Comparison of ENCODE assay signal across 21 cellular contexts in genomic region chr16:83734136-83734535, GRCh38.
DNase-seq lines count a peak whose midpoint lies in the region; ATAC-seq, FAIRE-seq and TF ChIP-seq lines count a peak whose summit lies in the region.
"Had no signal": no experiment of that assay in that cellular context is flagged by ENCODE, and none has a peak within 500 bp of the region (broad histone marks: within the 10 kb centered on the region; RNA-seq: fewer than 3 reads in every experiment).

No MANE protein-coding gene starts in this region.

- H4K91ac ChIP-seq in mesenchymal stem cell (ENCODE audit: low read length), result no peak overlapping the region

- POLR2A ChIA-PET in HepG2 (lab: Yijun Ruan, JAX), result no interaction called here

- H2AFZ ChIP-seq in HepG2 (ENCODE audit: low read length) (no peak overlapping the region), mesenchymal stem cell (ENCODE audit: low read depth, low read length) (no peak overlapping the region)

- ATAC-seq in HepG2 (no peak), right lobe of liver (no peak)
- ATAC-seq: A549; CD8-positive, alpha-beta T cell; GM12878 had no signal

- TF ChIP-seq EP300 in HepG2 (IDR thresholded peaks at IDR 0.05; ENCODE audit: low read depth in 2 of 2, low read length in 2 of 2) (no peak), HepG2 (CRISPR knock-in tag; IDR thresholded peaks at IDR 0.05; ENCODE audit: borderline replicate concordance) (no peak)

- in situ Hi-C loops in HepG2 (cut with HindIII; ENCODE audit: extremely low pct_ligation_motif_present, low pct_unique_long_range_greater_than_20kb), result no loop called here

- 45% methylated on average over 5 of the region's 5 CpGs for whole genome bisulfite sequencing in HepG2 (ENCODE audit: low lambda C conversion rate)
- WGBS in right lobe of liver (ENCODE audit: insufficient coverage, low coverage, low lambda C conversion rate, missing lambda C conversion rate), result 46% methylated on average over 4 of the region's 5 CpGs
- WGBS in mesenchymal stem cell, result 43% methylated on average over 2 of the region's 5 CpGs

- H3K4me1 ChIP-seq in HepG2 (ENCODE audit: insufficient read depth, low read length) (no peaks in the 10 kb centered on the region), right lobe of liver (no peaks in the 10 kb centered on the region), mesenchymal stem cell (ENCODE audit: control insufficient read depth, insufficient read depth, low read depth, low read length) (peaks cover 5% of the 10 kb centered on the region)
- H3K4me1 ChIP-seq: A549; BLaER1 treated with 17β-estradiol and CSF1 and Interleukin-3, amounts not matched to agents 10 nM and 100 nM; Caco-2 had no signal

- H3K14ac ChIP-seq in mesenchymal stem cell (ENCODE audit: low read length in 2 of 2), result no peak overlapping the region

- TF ChIP-seq CTCF in HepG2 (CRISPR knock-in tag; IDR thresholded peaks at IDR 0.05) (no peak), right lobe of liver (IDR thresholded peaks at IDR 0.05) (no peak)

- TF ChIP-seq POLR2A in HepG2 (IDR thresholded peaks at IDR 0.05; ENCODE audit: insufficient read depth in 1 of 2, low read depth in 2 of 2, low read length in 2 of 2), result no peak
- no peak for TF ChIP-seq POLR2A in right lobe of liver (IDR thresholded peaks at IDR 0.05)

- no peaks in the 10 kb centered on the region for H3K79me1 ChIP-seq in mesenchymal stem cell (replicated peaks; ENCODE audit: low read length, poor library complexity, severe bottlenecking)

- H3K27ac ChIP-seq in HepG2 (ENCODE audit: extremely low read length, insufficient read depth, low read length), result no peak overlapping the region
- no peak overlapping the region for H3K27ac ChIP-seq in right lobe of liver
- no peak overlapping the region for H3K27ac ChIP-seq in mesenchymal stem cell (ENCODE audit: low read length, poor library complexity, severe bottlenecking)
- H3K27ac ChIP-seq: 22Rv1; A549; BLaER1 treated with 17β-estradiol and CSF1 and Interleukin-3, amounts not matched to agents 10 nM and 100 nM; C4-2B had no signal

- no peak overlapping the region for H2BK15ac ChIP-seq in mesenchymal stem cell (ENCODE audit: low read depth, poor library complexity, severe bottlenecking)

- H2AK5ac ChIP-seq in mesenchymal stem cell (ENCODE audit: low read length, severe bottlenecking), result peak overlapping the region; percentile 53

- H2BK12ac ChIP-seq in mesenchymal stem cell (ENCODE audit: low read length in 2 of 2), result no peak overlapping the region

- H3K4me2 ChIP-seq in HepG2 (ENCODE audit: low read depth, low read length) (no peak overlapping the region), mesenchymal stem cell (ENCODE audit: low read length, poor library complexity, severe bottlenecking) (no peak overlapping the region)
- H3K4me2 ChIP-seq: A549; BLaER1 treated with 17β-estradiol and CSF1 and Interleukin-3, amounts not matched to agents 10 nM and 100 nM had no signal

- no peak overlapping the region for H3K4me3 ChIP-seq in HepG2 (replicated peaks in 1 of 3; ENCODE audit: insufficient read depth in 1 of 3, low read depth in 2 of 3, low read length in 3 of 3)
- no peak overlapping the region for H3K4me3 ChIP-seq in right lobe of liver
- H3K4me3 ChIP-seq in mesenchymal stem cell (ENCODE audit: insufficient read depth in 1 of 2, low read depth in 1 of 2, low read length in 2 of 2), result no peak overlapping the region
- H3K4me3 ChIP-seq: A549; BLaER1 treated with 17β-estradiol and CSF1 and Interleukin-3, amounts not matched to agents 10 nM and 100 nM; GM12878 had no signal

- no peak overlapping the region for H3K23ac ChIP-seq in mesenchymal stem cell (ENCODE audit: low read length in 2 of 2)

- no peak overlapping the region for H3K4ac ChIP-seq in mesenchymal stem cell (ENCODE audit: low read depth in 1 of 2, low read length in 2 of 2)

- H3K18ac ChIP-seq in mesenchymal stem cell (ENCODE audit: low read depth in 1 of 2, low read length in 2 of 2), result no peak overlapping the region

- H3K27me3 ChIP-seq in HepG2 (ENCODE audit: control insufficient read depth in 1 of 2, insufficient read depth in 2 of 2, low read length in 2 of 2) (peaks cover 0 to 1% of the 10 kb centered on the region in 2 experiments; a peak in 1 of 5 replicates), right lobe of liver (no peaks in the 10 kb centered on the region), mesenchymal stem cell (ENCODE audit: control insufficient read depth in 1 of 2, insufficient read depth in 1 of 2, low read length in 2 of 2) (no peaks in the 10 kb centered on the region)
- H3K27me3 ChIP-seq: BLaER1 treated with 17β-estradiol and CSF1 and Interleukin-3, amounts not matched to agents 10 nM and 100 nM had no signal

- BruUV-seq in HepG2 (replicated peaks; lab: Mats Ljungman, UMichigan), result no TSS peak

- H4K8ac ChIP-seq in mesenchymal stem cell (ENCODE audit: low read length), result no peak overlapping the region

- DNase-seq in HepG2 (ENCODE audit: low spot score) (no peak), right lobe of liver (no peak), mesenchymal stem cell (no peak), NCI-H1930 (lab: John Stamatoyannopoulos, UW) (no peak), DMS53 (lab: John Stamatoyannopoulos, UW) (no peak)
- DNase-seq: AML-193; Caco-2; Calu3; CD4-positive, alpha-beta T cell; CD8-positive, alpha-beta T cell; DND-41; EL; GDM1 had no signal

- intact Hi-C loops in HepG2 (cut with micrococcal nuclease; ENCODE audit: unreplicated experiment), result no loop called here
- intact Hi-C loops in right lobe of liver (cut with DNase I), result no loop called here

- H3K79me2 ChIP-seq in HepG2 (ENCODE audit: insufficient read depth, low read length), result no peaks in the 10 kb centered on the region

- TF ChIP-seq RAD21 in HepG2 (CRISPR knock-in tag; IDR thresholded peaks at IDR 0.05), result no peak

- FAIRE-seq in HepG2 (lab: Jason Lieb, UNC), result no peak
- FAIRE-seq: A549, D721Med, GM12878, GM12892, GM18507 had no signal

- no peak overlapping the region for H2BK120ac ChIP-seq in mesenchymal stem cell (ENCODE audit: low read depth, low read length)

- H3K9me3 ChIP-seq in HepG2 (ENCODE audit: low read length) (peaks cover 15% of the 10 kb centered on the region; the same call in 1 of the 2 replicates), right lobe of liver (no peaks in the 10 kb centered on the region), mesenchymal stem cell (ENCODE audit: control insufficient read depth, low read length) (peaks cover 27% of the 10 kb centered on the region)

- H3K36me3 ChIP-seq in HepG2 (replicated peaks in 1 of 2; ENCODE audit: control insufficient read depth in 1 of 2, insufficient read depth in 2 of 2, low read length in 2 of 2), result no peaks in the 10 kb centered on the region
- no peaks in the 10 kb centered on the region for H3K36me3 ChIP-seq in right lobe of liver
- no peaks in the 10 kb centered on the region for H3K36me3 ChIP-seq in mesenchymal stem cell (ENCODE audit: control insufficient read depth in 1 of 2, insufficient read depth in 2 of 2, low read depth in 1 of 2, low read length in 2 of 2)
- H3K36me3 ChIP-seq: BLaER1 treated with 17β-estradiol and CSF1 and Interleukin-3, amounts not matched to agents 10 nM and 100 nM had no signal

- no peak overlapping the region for H2BK5ac ChIP-seq in mesenchymal stem cell (ENCODE audit: low read depth, low read length, poor library complexity, severe bottlenecking)

- CTCF ChIA-PET in HepG2 (lab: Yijun Ruan, JAX; ENCODE audit: low intra/inter-chr PET ratio, low total read pairs), result no interaction called here

- no peaks in the 10 kb centered on the region for H4K20me1 ChIP-seq in HepG2 (ENCODE audit: insufficient read depth, low read length)
- H4K20me1 ChIP-seq: BLaER1 treated with 17β-estradiol and CSF1 and Interleukin-3, amounts not matched to agents 10 nM and 100 nM had no signal

- no peak overlapping the region for H3K9ac ChIP-seq in HepG2 (ENCODE audit: insufficient read depth, low read depth, low read length)
- no peak overlapping the region for H3K9ac ChIP-seq in mesenchymal stem cell (ENCODE audit: low read length)
- H3K9ac ChIP-seq: BLaER1 treated with 17β-estradiol and CSF1 and Interleukin-3, amounts not matched to agents 10 nM and 100 nM had no signal

TF ChIP-seq in HepG2, 621 proteins besides CTCF, POLR2A, EP300 and RAD21:
- TF ChIP-seq ZNF124 (CRISPR knock-in tag; IDR thresholded peaks at IDR 0.05) (peak; percentile 99), SAP130 (CRISPR knock-in tag; IDR thresholded peaks at IDR 0.05; ENCODE audit: low read depth) (no peak)
